ENCODE assay signal across 1 cellular context in the genomic region with DNA sequence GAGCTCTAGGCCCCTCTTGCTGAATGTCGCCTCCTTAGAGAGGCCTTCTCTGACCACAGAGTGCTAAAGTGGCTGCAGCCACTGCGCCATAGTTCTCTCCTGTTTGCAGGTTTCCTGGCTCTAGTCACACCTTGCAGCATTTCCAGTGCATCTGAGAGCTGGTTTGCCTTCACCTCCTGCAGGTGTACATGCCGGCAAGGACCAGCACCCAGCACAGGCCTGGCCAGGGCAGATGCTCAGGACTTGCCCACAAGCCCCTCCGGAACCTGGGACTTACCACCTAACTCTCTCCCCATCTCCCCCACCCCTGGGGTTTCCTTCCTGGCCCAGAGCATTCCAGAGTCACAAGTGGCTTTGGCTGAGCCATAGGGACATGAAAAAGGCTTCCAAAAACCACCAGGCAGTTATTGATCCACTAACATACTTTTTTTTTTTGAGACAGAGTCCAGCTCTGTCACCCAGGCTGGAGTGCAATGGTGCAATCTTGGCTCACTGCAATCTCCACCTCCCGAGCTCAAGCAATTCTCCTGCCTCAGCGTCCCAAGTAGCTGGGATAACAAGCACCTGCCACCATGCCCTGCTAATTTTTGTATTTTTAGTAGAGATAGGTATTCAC.
TF ChIP-seq lines count a peak whose summit lies in the region.

No MANE protein-coding gene starts in this region.

TF ChIP-seq in HCT116, 20 proteins besides CTCF, POLR2A, EP300 and RAD21:
- TF ChIP-seq ELF1 (IDR thresholded peaks at IDR 0.05; ENCODE audit: borderline replicate concordance, low read depth) = no peak
- TF ChIP-seq FOSL1 (IDR thresholded peaks at IDR 0.05; ENCODE audit: low read depth) = no peak
- TF ChIP-seq, protein P1, sequence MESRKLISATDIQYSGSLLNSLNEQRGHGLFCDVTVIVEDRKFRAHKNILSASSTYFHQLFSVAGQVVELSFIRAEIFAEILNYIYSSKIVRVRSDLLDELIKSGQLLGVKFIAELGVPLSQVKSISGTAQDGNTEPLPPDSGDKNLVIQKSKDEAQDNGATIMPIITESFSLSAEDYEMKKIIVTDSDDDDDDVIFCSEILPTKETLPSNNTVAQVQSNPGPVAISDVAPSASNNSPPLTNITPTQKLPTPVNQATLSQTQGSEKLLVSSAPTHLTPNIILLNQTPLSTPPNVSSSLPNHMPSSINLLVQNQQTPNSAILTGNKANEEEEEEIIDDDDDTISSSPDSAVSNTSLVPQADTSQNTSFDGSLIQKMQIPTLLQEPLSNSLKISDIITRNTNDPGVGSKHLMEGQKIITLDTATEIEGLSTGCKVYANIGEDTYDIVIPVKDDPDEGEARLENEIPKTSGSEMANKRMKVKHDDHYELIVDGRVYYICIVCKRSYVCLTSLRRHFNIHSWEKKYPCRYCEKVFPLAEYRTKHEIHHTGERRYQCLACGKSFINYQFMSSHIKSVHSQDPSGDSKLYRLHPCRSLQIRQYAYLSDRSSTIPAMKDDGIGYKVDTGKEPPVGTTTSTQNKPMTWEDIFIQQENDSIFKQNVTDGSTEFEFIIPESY (IDR thresholded peaks at IDR 0.05; ENCODE audit: extremely low read depth, insufficient replicate concordance, low read length) = no peak
- no peak for TF ChIP-seq TCF7L2 (IDR thresholded peaks at IDR 0.05; ENCODE audit: borderline replicate concordance, extremely low read depth, insufficient read depth, insufficient read length)
- TF ChIP-seq, protein P2, sequence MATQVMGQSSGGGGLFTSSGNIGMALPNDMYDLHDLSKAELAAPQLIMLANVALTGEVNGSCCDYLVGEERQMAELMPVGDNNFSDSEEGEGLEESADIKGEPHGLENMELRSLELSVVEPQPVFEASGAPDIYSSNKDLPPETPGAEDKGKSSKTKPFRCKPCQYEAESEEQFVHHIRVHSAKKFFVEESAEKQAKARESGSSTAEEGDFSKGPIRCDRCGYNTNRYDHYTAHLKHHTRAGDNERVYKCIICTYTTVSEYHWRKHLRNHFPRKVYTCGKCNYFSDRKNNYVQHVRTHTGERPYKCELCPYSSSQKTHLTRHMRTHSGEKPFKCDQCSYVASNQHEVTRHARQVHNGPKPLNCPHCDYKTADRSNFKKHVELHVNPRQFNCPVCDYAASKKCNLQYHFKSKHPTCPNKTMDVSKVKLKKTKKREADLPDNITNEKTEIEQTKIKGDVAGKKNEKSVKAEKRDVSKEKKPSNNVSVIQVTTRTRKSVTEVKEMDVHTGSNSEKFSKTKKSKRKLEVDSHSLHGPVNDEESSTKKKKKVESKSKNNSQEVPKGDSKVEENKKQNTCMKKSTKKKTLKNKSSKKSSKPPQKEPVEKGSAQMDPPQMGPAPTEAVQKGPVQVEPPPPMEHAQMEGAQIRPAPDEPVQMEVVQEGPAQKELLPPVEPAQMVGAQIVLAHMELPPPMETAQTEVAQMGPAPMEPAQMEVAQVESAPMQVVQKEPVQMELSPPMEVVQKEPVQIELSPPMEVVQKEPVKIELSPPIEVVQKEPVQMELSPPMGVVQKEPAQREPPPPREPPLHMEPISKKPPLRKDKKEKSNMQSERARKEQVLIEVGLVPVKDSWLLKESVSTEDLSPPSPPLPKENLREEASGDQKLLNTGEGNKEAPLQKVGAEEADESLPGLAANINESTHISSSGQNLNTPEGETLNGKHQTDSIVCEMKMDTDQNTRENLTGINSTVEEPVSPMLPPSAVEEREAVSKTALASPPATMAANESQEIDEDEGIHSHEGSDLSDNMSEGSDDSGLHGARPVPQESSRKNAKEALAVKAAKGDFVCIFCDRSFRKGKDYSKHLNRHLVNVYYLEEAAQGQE (IDR thresholded peaks at IDR 0.05; ENCODE audit: low read depth) = no peak
- no peak for TF ChIP-seq ZFX (IDR thresholded peaks at IDR 0.05)
- TF ChIP-seq POLR2AphosphoS5 (IDR thresholded peaks at IDR 0.05; ENCODE audit: low read depth, low read length) = no peak
- no peak for TF ChIP-seq ZNF274 (IDR thresholded peaks at IDR 0.05; ENCODE audit: low read depth, low read length)
- TF ChIP-seq EZH2phosphoT487 (IDR thresholded peaks at IDR 0.05; ENCODE audit: borderline replicate concordance) = no peak
- TF ChIP-seq YY1 (IDR thresholded peaks at IDR 0.05; ENCODE audit: extremely low read depth, insufficient replicate concordance, low read depth, low read length) = no peak
- no peak for TF ChIP-seq EZH2 (IDR thresholded peaks at IDR 0.05)
- TF ChIP-seq, protein P3, sequence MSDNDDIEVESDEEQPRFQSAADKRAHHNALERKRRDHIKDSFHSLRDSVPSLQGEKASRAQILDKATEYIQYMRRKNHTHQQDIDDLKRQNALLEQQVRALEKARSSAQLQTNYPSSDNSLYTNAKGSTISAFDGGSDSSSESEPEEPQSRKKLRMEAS (IDR thresholded peaks at IDR 0.05) = no peak
- no peak for TF ChIP-seq CEBPB (IDR thresholded peaks at IDR 0.05; ENCODE audit: low read depth)
- no peak for TF ChIP-seq EGR1 (IDR thresholded peaks at IDR 0.05; ENCODE audit: low read depth)
TF ChIP-seq in HCT116: peak in this region for 0.
